18 cellular contexts compared by ENCODE assay signal in genomic region chr12:118044577-118044976, GRCh38. TPM values are rescaled to one million over a fixed set of nuclear protein-coding genes. Genes with fewer than 3 reads are reported as not detected.
DNase-seq lines count a peak whose midpoint lies in the region; ATAC-seq and TF ChIP-seq lines count a peak whose summit lies in the region.
"Had no signal": no experiment of that assay in that cellular context is flagged by ENCODE, and none has a peak within 500 bp of the region (broad histone marks: within the 10 kb centered on the region; RNA-seq: fewer than 3 reads in every experiment).

No MANE protein-coding gene starts in this region.

- no peak for TF ChIP-seq CTCF in esophagus squamous epithelium (IDR thresholded peaks at IDR 0.05)

- H3K27ac Mint-ChIP-seq in activated CD4-positive, alpha-beta T cell treated with anti-CD3 and anti-CD28 coated beads for 36 hours, result peak overlapping the region; percentile 97
- H3K27ac Mint-ChIP-seq in activated naive CD4-positive, alpha-beta T cell treated with anti-CD3 and anti-CD28 coated beads, Interleukin-2, amount 50 U/mL, for 24 hours, result peak overlapping the region; percentile 70
- no peak overlapping the region for H3K27ac Mint-ChIP-seq in activated naive CD4-positive, alpha-beta T cell treated with anti-CD3 and anti-CD28 coated beads, Interleukin-2, amount 10 ng/mL, durations not matched to agents 7 days and 5 days
- peak overlapping the region; percentile 99 for H3K27ac Mint-ChIP-seq in activated naive CD8-positive, alpha-beta T cell treated with anti-CD3 and anti-CD28 coated beads, Interleukin-2, amount 50 U/mL, for 24 hours
- H3K27ac Mint-ChIP-seq: CD8-positive, alpha-beta T cell had no signal

- no peaks in the 10 kb centered on the region for H3K9me3 Mint-ChIP-seq in activated CD4-positive, alpha-beta T cell treated with anti-CD3 and anti-CD28 coated beads for 36 hours (ENCODE audit: low read depth)
- no peaks in the 10 kb centered on the region for H3K9me3 Mint-ChIP-seq in activated naive CD4-positive, alpha-beta T cell treated with anti-CD3 and anti-CD28 coated beads, Interleukin-2, amount 50 U/mL, for 24 hours
- H3K9me3 Mint-ChIP-seq in activated naive CD4-positive, alpha-beta T cell treated with anti-CD3 and anti-CD28 coated beads, Interleukin-2, amount 10 ng/mL, durations not matched to agents 7 days and 5 days, result no peaks in the 10 kb centered on the region
- H3K9me3 Mint-ChIP-seq in activated naive CD8-positive, alpha-beta T cell treated with anti-CD3 and anti-CD28 coated beads, Interleukin-2, amount 50 U/mL, for 24 hours, result no peaks in the 10 kb centered on the region
- H3K9me3 Mint-ChIP-seq: CD8-positive, alpha-beta T cell had no signal

- POLR2A ChIA-PET in activated CD4-positive, alpha-beta T cell treated with anti-CD3 and anti-CD28 coated beads for 36 hours (lab: Charles Lee), result interaction anchor here (0.6 to 2.6 kb wide), 10 partner anchors 9 to 1969 kb away, joined by 3 to 18 read pairs (median 4); partner anchors contain the start of gene WSB2

- WGBS in esophagus squamous epithelium, 2 donors, result 91 to 98% methylated on average over 7 of the region's 8 CpGs

- CTCF ChIA-PET in activated CD4-positive, alpha-beta T cell treated with anti-CD3 and anti-CD28 coated beads for 36 hours (lab: Charles Lee), result interaction anchor here (0.8 to 1.8 kb wide), 7 partner anchors 8 to 169 kb away, joined by 4 to 10 read pairs (median 5); no protein-coding TSS in a partner anchor
- CTCF ChIA-PET in activated naive CD4-positive, alpha-beta T cell treated with anti-CD3 and anti-CD28 coated beads, Interleukin-2, amount 10 ng/mL, durations not matched to agents 7 days and 5 days (lab: Charles Lee), result interaction anchor here (0.7 to 1.4 kb wide), 2 partner anchors 10 kb away, joined by 3 to 4 read pairs; no protein-coding TSS in a partner anchor

- no peaks in the 10 kb centered on the region for H3K4me1 ChIP-seq in esophagus squamous epithelium
- H3K4me1 ChIP-seq: BE2C had no signal

- TF ChIP-seq POLR2A in esophagus squamous epithelium (IDR thresholded peaks at IDR 0.05), result no peak

- H3K27me3 Mint-ChIP-seq in activated CD4-positive, alpha-beta T cell treated with anti-CD3 and anti-CD28 coated beads for 36 hours, result no peaks in the 10 kb centered on the region
- H3K27me3 Mint-ChIP-seq in activated naive CD4-positive, alpha-beta T cell treated with anti-CD3 and anti-CD28 coated beads, Interleukin-2, amount 50 U/mL, for 24 hours, result no peaks in the 10 kb centered on the region
- H3K27me3 Mint-ChIP-seq in activated naive CD4-positive, alpha-beta T cell treated with anti-CD3 and anti-CD28 coated beads, Interleukin-2, amount 10 ng/mL, durations not matched to agents 7 days and 5 days, result no peaks in the 10 kb centered on the region
- H3K27me3 Mint-ChIP-seq in activated naive CD8-positive, alpha-beta T cell treated with anti-CD3 and anti-CD28 coated beads, Interleukin-2, amount 50 U/mL, for 24 hours, result no peaks in the 10 kb centered on the region

- peak overlapping the region; percentile 33 for H3K4me3 Mint-ChIP-seq in activated CD4-positive, alpha-beta T cell treated with anti-CD3 and anti-CD28 coated beads for 36 hours
- H3K4me3 Mint-ChIP-seq in activated naive CD4-positive, alpha-beta T cell treated with anti-CD3 and anti-CD28 coated beads, Interleukin-2, amount 50 U/mL, for 24 hours, result peak overlapping the region; percentile 13
- H3K4me3 Mint-ChIP-seq in activated naive CD4-positive, alpha-beta T cell treated with anti-CD3 and anti-CD28 coated beads, Interleukin-2, amount 10 ng/mL, durations not matched to agents 7 days and 5 days, result no peak overlapping the region
- H3K4me3 Mint-ChIP-seq in activated naive CD8-positive, alpha-beta T cell treated with anti-CD3 and anti-CD28 coated beads, Interleukin-2, amount 50 U/mL, for 24 hours, result peak overlapping the region; percentile 52
- H3K4me3 Mint-ChIP-seq: CD8-positive, alpha-beta T cell had no signal

- H3K4me3 ChIP-seq in esophagus squamous epithelium, result no peak overlapping the region
- H3K4me3 ChIP-seq: PC-9 had no signal

- no peak for ATAC-seq in activated CD4-positive, alpha-beta T cell treated with anti-CD3 and anti-CD28 coated beads for 36 hours
- no peak for ATAC-seq in activated naive CD8-positive, alpha-beta T cell treated with anti-CD3 and anti-CD28 coated beads, Interleukin-2, amount 50 U/mL, for 24 hours
- ATAC-seq: CD8-positive, alpha-beta T cell had no signal

- H3K36me3 Mint-ChIP-seq in activated CD4-positive, alpha-beta T cell treated with anti-CD3 and anti-CD28 coated beads for 36 hours (ENCODE audit: low read depth), result peaks cover 61% of the 10 kb centered on the region
- H3K36me3 Mint-ChIP-seq in activated naive CD4-positive, alpha-beta T cell treated with anti-CD3 and anti-CD28 coated beads, Interleukin-2, amount 50 U/mL, for 24 hours, result peaks cover 16% of the 10 kb centered on the region
- H3K36me3 Mint-ChIP-seq in activated naive CD4-positive, alpha-beta T cell treated with anti-CD3 and anti-CD28 coated beads, Interleukin-2, amount 10 ng/mL, durations not matched to agents 7 days and 5 days, result peaks cover 51% of the 10 kb centered on the region
- H3K36me3 Mint-ChIP-seq in activated naive CD8-positive, alpha-beta T cell treated with anti-CD3 and anti-CD28 coated beads, Interleukin-2, amount 50 U/mL, for 24 hours (ENCODE audit: low read depth), result peaks cover 60% of the 10 kb centered on the region

- H3K36me3 ChIP-seq in esophagus squamous epithelium, result peaks cover 20 to 97% (median 36%) of the 10 kb centered on the region in 3 donors

- H3K27ac ChIP-seq in esophagus squamous epithelium, result no peak overlapping the region
- H3K27ac ChIP-seq: PC-9 had no signal

- intact Hi-C loops in activated CD4-positive, alpha-beta T cell treated with anti-CD3 and anti-CD28 coated beads for 36 hours (cut with DNase I, micrococcal nuclease), result loop anchor here (1.0 to 10.0 kb wide), 4 partner anchors 8 to 1970 kb away; partner anchors contain the start of gene RFC5 (in 1 of the 2)
- intact Hi-C loops in esophagus squamous epithelium (cut with DNase I), result no loop called here

- H3K9me3 ChIP-seq in esophagus squamous epithelium, result no peaks in the 10 kb centered on the region
- H3K9me3 ChIP-seq: BE2C had no signal

- no peak for DNase-seq in activated CD4-positive, alpha-beta T cell treated with anti-CD3 and anti-CD28 coated beads for 36 hours
- no peak for DNase-seq in activated CD4-positive, alpha-beta T cell treated with anti-CD3 and anti-CD28 coated beads for 1 hour
- DNase-seq in activated naive CD4-positive, alpha-beta T cell treated with anti-CD3 and anti-CD28 coated beads, Interleukin-2, amount 10 ng/mL, durations not matched to agents 7 days and 5 days, result no peak
- no peak for DNase-seq in activated naive CD8-positive, alpha-beta T cell treated with anti-CD3 and anti-CD28 coated beads, Interleukin-2, amount 50 U/mL, for 24 hours
- DNase-seq in esophagus squamous epithelium (lab: John Stamatoyannopoulos, UW), result no peak
- DNase-seq in NCI-H1417 (lab: John Stamatoyannopoulos, UW), result no peak
- DNase-seq in NCI-H1048 (lab: John Stamatoyannopoulos, UW), result no peak
- DNase-seq: 8988T; BE2C; CD8-positive, alpha-beta T cell; H7; KG1; NCI-H1092; NCI-H2107; NCI-H2227 treated with DMSO at 0.1 percent for 48 hours; NCI-H524; PC-9 had no signal

- H3K4me1 Mint-ChIP-seq in activated CD4-positive, alpha-beta T cell treated with anti-CD3 and anti-CD28 coated beads for 36 hours, result peaks cover 54% of the 10 kb centered on the region
- peaks cover 14% of the 10 kb centered on the region for H3K4me1 Mint-ChIP-seq in activated naive CD4-positive, alpha-beta T cell treated with anti-CD3 and anti-CD28 coated beads, Interleukin-2, amount 50 U/mL, for 24 hours
- peaks cover 8% of the 10 kb centered on the region for H3K4me1 Mint-ChIP-seq in activated naive CD4-positive, alpha-beta T cell treated with anti-CD3 and anti-CD28 coated beads, Interleukin-2, amount 10 ng/mL, durations not matched to agents 7 days and 5 days
- H3K4me1 Mint-ChIP-seq in activated naive CD8-positive, alpha-beta T cell treated with anti-CD3 and anti-CD28 coated beads, Interleukin-2, amount 50 U/mL, for 24 hours, result peaks cover 58% of the 10 kb centered on the region

- no peaks in the 10 kb centered on the region for H3K27me3 ChIP-seq in esophagus squamous epithelium
- H3K27me3 ChIP-seq: BE2C had no signal

RNA-seq across cellular contexts. Expression of gene WSB2, which starts 16.4 kb away (rescaled TPM):
- total RNA-seq in activated CD4-positive, alpha-beta T cell treated with anti-CD3 and anti-CD28 coated beads for 36 hours, result 10 to 100 TPM; 57.7 to 58.2 TPM
- total RNA-seq in esophagus squamous epithelium, result 10 to 100 TPM; 67.5 to 79.5 (median 74.1) TPM

RNA-seq across cellular contexts. Expression of gene RFC5, which starts 28.1 kb away (rescaled TPM):
- total RNA-seq in activated CD4-positive, alpha-beta T cell treated with anti-CD3 and anti-CD28 coated beads for 36 hours, result 10 to 100 TPM; 63.0 to 78.9 TPM
- 10 to 100 TPM; 11.5 to 32.2 (median 19.1) TPM for total RNA-seq in esophagus squamous epithelium

RNA-seq across cellular contexts. Expression of gene VSIG10, which starts 59.2 kb away (rescaled TPM):
- total RNA-seq in activated CD4-positive, alpha-beta T cell treated with anti-CD3 and anti-CD28 coated beads for 36 hours, result 1 to 10 TPM; 6.5 to 8.2 TPM
- 10 to 100 TPM; 11.9 to 47.1 (median 25.8) TPM for total RNA-seq in esophagus squamous epithelium
